ENCODE assay signal across 9 cellular contexts in genomic region chr15:56496635-56497034, GRCh38. TPM values are rescaled to one million over a fixed set of nuclear protein-coding genes. Genes with fewer than 3 reads are reported as not detected.
DNase-seq lines count a peak whose midpoint lies in the region; ATAC-seq and TF ChIP-seq lines count a peak whose summit lies in the region.
"Had no signal": no experiment of that assay in that cellular context is flagged by ENCODE, and none has a peak within 500 bp of the region (broad histone marks: within the 10 kb centered on the region; RNA-seq: fewer than 3 reads in every experiment).

No MANE protein-coding gene starts in this region.

- H3K4me1 ChIP-seq in hepatocyte (ENCODE audit: insufficient read depth), result no peaks in the 10 kb centered on the region

- H3K27ac ChIP-seq in hepatocyte, result no peak overlapping the region
- H3K27ac ChIP-seq: skin epidermis had no signal

- WGBS in hepatocyte (ENCODE audit: low lambda C conversion rate, missing lambda C conversion rate), result 42% methylated on average over 7 of the region's 7 CpGs

- no peak overlapping the region for H2AFZ ChIP-seq in hepatocyte

- H3K9me2 ChIP-seq in hepatocyte (replicated peaks; ENCODE audit: insufficient read depth), result no peaks in the 10 kb centered on the region

- TF ChIP-seq CTCF in AG09319 (IDR thresholded peaks at IDR 0.05; ENCODE audit: low read depth, low read length) (peak; percentile 66), astrocyte of the cerebellum (IDR thresholded peaks at IDR 0.05; ENCODE audit: low read depth, low read length, missing control alignments) (peak; percentile 53), hepatocyte (IDR thresholded peaks at IDR 0.05; ENCODE audit: poor library complexity) (peak; percentile 75)

- H3K36me3 ChIP-seq in hepatocyte (replicated peaks; ENCODE audit: insufficient read depth, low read depth), result no peaks in the 10 kb centered on the region

- no peaks in the 10 kb centered on the region for H3K9me3 ChIP-seq in hepatocyte (ENCODE audit: low read depth)

- no peaks in the 10 kb centered on the region for H3K79me2 ChIP-seq in hepatocyte

- H3K27me3 ChIP-seq in hepatocyte, result no peaks in the 10 kb centered on the region

- H4K20me1 ChIP-seq in hepatocyte (ENCODE audit: insufficient read depth, poor library complexity, severe bottlenecking), result no peaks in the 10 kb centered on the region

- in situ Hi-C loops in astrocyte of the cerebellum (cut with HindIII; ENCODE audit: low sequenced_read_pairs), result loop anchor here (10.0 to 25.0 kb wide), 2 partner anchors 648 to 1016 kb away; no protein-coding TSS in a partner anchor

- ATAC-seq in GM18508 (IDR thresholded peaks at IDR 0.05; ENCODE audit: insufficient read depth, unreplicated experiment), result peak; percentile 72
- no peak for ATAC-seq in HG03460 (IDR thresholded peaks at IDR 0.05; ENCODE audit: unreplicated experiment)

- H3K4me3 ChIP-seq in astrocyte of the cerebellum (ENCODE audit: low read depth, low read length) (no peak overlapping the region), hepatocyte (no peak overlapping the region)
- H3K4me3 ChIP-seq: skin epidermis had no signal

- DNase-seq in AG09319 (ENCODE audit: extremely low read depth, low read depth), result peak; percentile 36
- peak; percentile 85 for DNase-seq in HT-29 (ENCODE audit: low spot score)
- peak; percentile 81 for DNase-seq in NCI-H69 (lab: John Stamatoyannopoulos, UW)
- DNase-seq in astrocyte of the cerebellum (ENCODE audit: low read depth), result peak; percentile 70
- DNase-seq in hepatocyte (ENCODE audit: low spot score), result peak; percentile 77
- DNase-seq in smooth muscle cell of the brain vasculature (ENCODE audit: low read depth, low spot score), result peak; percentile 54

- peak overlapping the region; percentile 29 for H3K4me2 ChIP-seq in hepatocyte

RNA-seq across cellular contexts. Expression of gene MNS1, which starts 31.7 kb away (rescaled TPM):
- 4.0 and 6.8 TPM in 2 replicates for total RNA-seq in HT-29 (2014; rRNA removed; shearing (Covaris generic))
- total RNA-seq in hepatocyte, result 0.60 and 0.70 TPM in 2 replicates
- 1.1 and 1.2 TPM in 2 replicates for polyA plus RNA-seq in hepatocyte
